9 cellular contexts compared by ENCODE assay signal in the genomic region with DNA sequence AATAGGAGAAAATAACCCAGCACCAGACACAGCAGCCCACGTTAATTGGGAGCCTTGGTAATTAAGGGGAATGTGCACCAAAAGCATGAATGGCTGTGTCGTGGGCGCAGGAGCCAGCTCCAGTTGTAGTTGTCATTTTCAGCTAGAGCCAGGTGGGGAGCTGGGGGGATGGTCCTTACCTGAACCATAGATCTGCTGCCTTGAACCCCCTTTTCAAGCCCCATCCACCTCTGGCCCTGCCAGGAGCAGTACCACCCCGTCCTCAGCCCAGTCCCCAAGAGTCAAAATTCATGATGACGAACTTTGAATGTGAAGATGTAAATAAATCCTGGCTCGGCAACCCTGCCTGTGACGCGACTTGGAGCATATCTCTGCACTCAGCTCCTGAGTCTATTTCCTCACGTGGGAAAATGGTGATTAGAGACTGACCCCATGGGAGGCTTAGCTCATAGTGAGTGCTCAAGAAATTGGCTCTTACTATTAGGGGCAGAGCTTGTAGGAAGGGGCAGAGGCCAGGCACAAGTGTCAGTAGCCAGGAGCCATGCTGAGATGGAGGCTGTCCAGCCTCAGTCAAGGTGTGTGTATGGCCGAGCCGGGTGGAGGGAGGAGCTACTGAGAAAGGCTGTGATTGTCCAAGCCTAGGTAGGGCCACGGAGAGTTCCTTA. TPM values are rescaled to one million over a fixed set of nuclear protein-coding genes. Genes with fewer than 3 reads are reported as not detected.
DNase-seq lines count a peak whose midpoint lies in the region; ATAC-seq and TF ChIP-seq lines count a peak whose summit lies in the region.
"Had no signal": no experiment of that assay in that cellular context is flagged by ENCODE, and none has a peak within 500 bp of the region (broad histone marks: within the 10 kb centered on the region; RNA-seq: fewer than 3 reads in every experiment).

No MANE protein-coding gene starts in this region.

- peaks cover 17% of the 10 kb centered on the region for H3K4me1 Mint-ChIP-seq in progenitor cell of endocrine pancreas (ENCODE audit: low read depth)

- H3K27me3 ChIP-seq in SJCRH30: no peaks in the 10 kb centered on the region

- intact Hi-C loops in left cardiac atrium (cut with DNase I): no loop called here

- no peak for TF ChIP-seq CTCF in progenitor cell of endocrine pancreas (IDR thresholded peaks at IDR 0.05; ENCODE audit: unreplicated experiment)

- no peak overlapping the region for H3K27ac Mint-ChIP-seq in progenitor cell of endocrine pancreas

- H3K27me3 Mint-ChIP-seq in progenitor cell of endocrine pancreas: peaks cover 77% of the 10 kb centered on the region

- H3K9me3 Mint-ChIP-seq in progenitor cell of endocrine pancreas (ENCODE audit: low read depth): no peaks in the 10 kb centered on the region

- H3K9me3 ChIP-seq in SJCRH30 (replicated peaks): no peaks in the 10 kb centered on the region

- H3K36me3 Mint-ChIP-seq in progenitor cell of endocrine pancreas (ENCODE audit: insufficient read depth): no peaks in the 10 kb centered on the region

- H3K4me1 ChIP-seq in SJCRH30: peaks cover 21% of the 10 kb centered on the region

- H3K27ac ChIP-seq in SJCRH30: peak overlapping the region; percentile 80

- no peaks in the 10 kb centered on the region for H3K36me3 ChIP-seq in SJCRH30

- peak overlapping the region; percentile 77 for H3K4me3 Mint-ChIP-seq in progenitor cell of endocrine pancreas (ENCODE audit: low read depth)

- peak overlapping the region; percentile 89 for H3K4me3 ChIP-seq in SJCRH30

- ATAC-seq in left cardiac atrium: peak; percentile 25 to 34
- ATAC-seq in stimulated activated naive CD8-positive, alpha-beta T cell treated with anti-CD3 and anti-CD28 coated beads, Interleukin-15, Interleukin-2, amounts not matched to agents 100 U/mL and 50 U/mL, for 24 hours: no peak

- peak; percentile 79 for DNase-seq in DMS79 treated with DMSO at 0.1 percent for 48 hours (lab: John Stamatoyannopoulos, UW)
- DNase-seq in SJCRH30: no peak
- DNase-seq in left cardiac atrium: peak; percentile 64
- DNase-seq in progenitor cell of endocrine pancreas (ENCODE audit: low spot score, unreplicated experiment): no peak
- no peak for DNase-seq in stimulated activated naive CD8-positive, alpha-beta T cell treated with anti-CD3 and anti-CD28 coated beads, Interleukin-15, Interleukin-2, amounts not matched to agents 100 U/mL and 50 U/mL, for 24 hours
- no peak for DNase-seq in LoVo (ENCODE audit: low spot score)
- no peak for DNase-seq in cortex of kidney (lab: John Stamatoyannopoulos, UW)
- no peak for DNase-seq in NCI-H1436 (lab: John Stamatoyannopoulos, UW)

RNA-seq across cellular contexts. Expression of a gene that starts 0.8 kb away (rescaled TPM):
- 86.9 and 90.1 TPM in 2 replicates for total RNA-seq in SJCRH30 (2014; rRNA removed; shearing (Covaris generic))
- total RNA-seq in left cardiac atrium (10 to 100 TPM; 31.2 to 37.6 TPM), progenitor cell of endocrine pancreas (26.1 and 28.5 TPM in 2 replicates)
- total RNA-seq: fibroblast of villous mesenchyme had no signal

RNA-seq across cellular contexts. Expression of a gene that starts 52.0 kb away (rescaled TPM):
- total RNA-seq in SJCRH30 (2014; rRNA removed; shearing (Covaris generic)): not detected in 2 replicates
- total RNA-seq in left cardiac atrium (under 1 TPM; 0.15 to 0.16 TPM), progenitor cell of endocrine pancreas (5.7 and 6.1 TPM in 2 replicates)
- total RNA-seq: fibroblast of villous mesenchyme had no signal

RNA-seq across cellular contexts. Expression of a gene that starts 52.7 kb away (rescaled TPM):
- total RNA-seq in SJCRH30 (2014; rRNA removed; shearing (Covaris generic)): 0.14 and 0.15 TPM in 2 replicates
- total RNA-seq in left cardiac atrium (1 to 10 TPM; 1.6 to 1.9 TPM), progenitor cell of endocrine pancreas (7.4 and 7.7 TPM in 2 replicates)
- total RNA-seq: fibroblast of villous mesenchyme had no signal

Comparison
In these comparisons a context has a peak if more than half of its experiments do, and no peak if none do; other contexts are left out.
1. DNase-seq: peak in DMS79 treated with DMSO at 0.1 percent for 48 hours (single experiment) and left cardiac atrium (single experiment); none in SJCRH30 (0 of 2), progenitor cell of endocrine pancreas (single experiment), stimulated activated naive CD8-positive, alpha-beta T cell treated with anti-CD3 and anti-CD28 coated beads, Interleukin-15, Interleukin-2, amounts not matched to agents 100 U/mL and 50 U/mL, for 24 hours (single experiment), LoVo (single experiment), cortex of kidney (single experiment) and NCI-H1436 (single experiment).